Comparison of ENCODE assay signal across 18 cellular contexts in genomic region chr3:76222115-76222652, GRCh38.
DNase-seq lines count a peak whose midpoint lies in the region; TF ChIP-seq lines count a peak whose summit lies in the region.
"Had no signal": no experiment of that assay in that cellular context is flagged by ENCODE, and none has a peak within 500 bp of the region (broad histone marks: within the 10 kb centered on the region; RNA-seq: fewer than 3 reads in every experiment).

No MANE protein-coding gene starts in this region.

- H3K4me1 Mint-ChIP-seq in progenitor cell of endocrine pancreas (ENCODE audit: low read depth), result no peaks in the 10 kb centered on the region
- H3K4me1 Mint-ChIP-seq: GM23338 had no signal

- H3K27me3 Mint-ChIP-seq in progenitor cell of endocrine pancreas, result no peaks in the 10 kb centered on the region

- peaks cover 3% of the 10 kb centered on the region for H3K9me3 Mint-ChIP-seq in progenitor cell of endocrine pancreas (ENCODE audit: low read depth)

- no peaks in the 10 kb centered on the region for H3K36me3 Mint-ChIP-seq in progenitor cell of endocrine pancreas (ENCODE audit: insufficient read depth)

- no peak overlapping the region for H3K27ac ChIP-seq in hepatocyte
- H3K27ac ChIP-seq: 22Rv1, C4-2B, SK-N-MC had no signal

- H3K9me3 ChIP-seq in hepatocyte (ENCODE audit: low read depth), result no peaks in the 10 kb centered on the region

- 62% methylated on average over 4 of the region's 4 CpGs for WGBS in hepatocyte (ENCODE audit: low lambda C conversion rate, missing lambda C conversion rate)

- intact Hi-C loops in cardiac septum (cut with DNase I), result no loop called here

- no peaks in the 10 kb centered on the region for H3K79me2 ChIP-seq in hepatocyte

- H3K4me1 ChIP-seq in hepatocyte (ENCODE audit: insufficient read depth), result no peaks in the 10 kb centered on the region

- H3K27ac Mint-ChIP-seq in progenitor cell of endocrine pancreas, result no peak overlapping the region
- H3K27ac Mint-ChIP-seq: GM23338 had no signal

- no peak overlapping the region for H3K4me3 ChIP-seq in hepatocyte
- H3K4me3 ChIP-seq in retinal pigment epithelial cell (ENCODE audit: low read length), result no peak overlapping the region
- H3K4me3 ChIP-seq: GM23338, SK-N-MC had no signal

- TF ChIP-seq CTCF in hepatocyte (IDR thresholded peaks at IDR 0.05; ENCODE audit: poor library complexity) (no peak), retinal pigment epithelial cell (conservative IDR thresholded peaks at IDR 0.05; ENCODE audit: low read depth, low read length) (no peak), progenitor cell of endocrine pancreas (IDR thresholded peaks at IDR 0.05; ENCODE audit: unreplicated experiment) (no peak)

- H3K4me2 ChIP-seq in hepatocyte, result no peak overlapping the region
- H3K4me2 ChIP-seq: GM23338 had no signal

- H3K27me3 ChIP-seq in hepatocyte, result no peaks in the 10 kb centered on the region

- H3K4me3 Mint-ChIP-seq in progenitor cell of endocrine pancreas (ENCODE audit: low read depth), result no peak overlapping the region
- H3K4me3 Mint-ChIP-seq: GM23338 had no signal

- DNase-seq in DMS53 (lab: John Stamatoyannopoulos, UW) (peak; percentile 10), DMS53 treated with DMSO at 0.1 percent for 48 hours (lab: John Stamatoyannopoulos, UW; ENCODE audit: unreplicated experiment) (no peak), OCI-M1 (lab: John Stamatoyannopoulos, UW) (peak; percentile 49), hepatocyte (ENCODE audit: low spot score) (peak; percentile 68), retinal pigment epithelial cell (ENCODE audit: low read depth) (peak; percentile 82), progenitor cell of endocrine pancreas (ENCODE audit: low spot score, unreplicated experiment) (no peak), cardiac septum (ENCODE audit: low spot score) (no peak)
- no peak for DNase-seq in central memory CD4-positive, alpha-beta T cell
- DNase-seq: AML-193; NCI-H1417; NCI-H187; NCI-H446 treated with DMSO at 0.1 percent for 48 hours; NK-92 treated with Interleukin-12 subunit alpha and Interleukin-12 subunit beta, amount 100 ng/mL, for 24 hours; Right ventricle myocardium superior had no signal

- no peaks in the 10 kb centered on the region for H3K9me2 ChIP-seq in hepatocyte (replicated peaks; ENCODE audit: insufficient read depth)

- H3K36me3 ChIP-seq in hepatocyte (replicated peaks; ENCODE audit: insufficient read depth, low read depth), result no peaks in the 10 kb centered on the region

- no peak overlapping the region for H2AFZ ChIP-seq in hepatocyte
- H2AFZ ChIP-seq: GM23338 had no signal

- no peaks in the 10 kb centered on the region for H4K20me1 ChIP-seq in hepatocyte (ENCODE audit: insufficient read depth, poor library complexity, severe bottlenecking)

Comparison
In these comparisons a context has a peak if more than half of its experiments do, and no peak if none do; other contexts are left out.
1. DNase-seq: peak in DMS53 (single experiment), OCI-M1 (single experiment), hepatocyte (single experiment) and retinal pigment epithelial cell (single experiment); none in DMS53 treated with DMSO at 0.1 percent for 48 hours (single experiment), progenitor cell of endocrine pancreas (single experiment), cardiac septum (single experiment) and central memory CD4-positive, alpha-beta T cell (single experiment).